In genomic region chr11:95084509-95084908, GRCh38 we compare ENCODE assay signal across 11 cellular contexts. TPM values are rescaled to one million over a fixed set of nuclear protein-coding genes. Genes with fewer than 3 reads are reported as not detected.
DNase-seq lines count a peak whose midpoint lies in the region; ATAC-seq and TF ChIP-seq lines count a peak whose summit lies in the region.
"Had no signal": no experiment of that assay in that cellular context is flagged by ENCODE, and none has a peak within 500 bp of the region (broad histone marks: within the 10 kb centered on the region; RNA-seq: fewer than 3 reads in every experiment).

No MANE protein-coding gene starts in this region.

- peak overlapping the region; percentile 87 for H3K27ac Mint-ChIP-seq in activated naive CD8-positive, alpha-beta T cell

- H3K4me1 ChIP-seq in vagina, result peaks cover 9% of the 10 kb centered on the region

- TF ChIP-seq POLR2A in vagina (IDR thresholded peaks at IDR 0.05), result no peak

- DNase-seq in stimulated activated CD4-positive, alpha-beta T cell treated with anti-CD3 and anti-CD28 coated beads, Interleukin-4, amount 100 ng/mL, for 1 hour, result peak; percentile 48
- no peak for DNase-seq in vagina (ENCODE audit: extremely low spot score in 2 of 2)
- DNase-seq in Right ventricle myocardium superior, result no peak
- DNase-seq in GOT3 (lab: John Stamatoyannopoulos, UW), result no peak

- H3K27me3 Mint-ChIP-seq in activated naive CD8-positive, alpha-beta T cell, result no peaks in the 10 kb centered on the region
- H3K27me3 Mint-ChIP-seq: naive thymus-derived CD4-positive, alpha-beta T cell had no signal

- H3K36me3 ChIP-seq in vagina, result no peaks in the 10 kb centered on the region

- no peaks in the 10 kb centered on the region for H3K9me3 ChIP-seq in vagina

- intact Hi-C loops in vagina (cut with DNase I) (no loop called here), Right ventricle myocardium superior (cut with DNase I) (no loop called here)

- no peak overlapping the region for H3K27ac ChIP-seq in vagina

- no peak overlapping the region for H3K4me3 ChIP-seq in vagina

- ATAC-seq in GM19395 (IDR thresholded peaks at IDR 0.05; ENCODE audit: unreplicated experiment) (peak; percentile 27), HG03196 (IDR thresholded peaks at IDR 0.05; ENCODE audit: unreplicated experiment) (peak; percentile 43), GM21526 (IDR thresholded peaks at IDR 0.05; ENCODE audit: low FRiP score, unreplicated experiment) (no peak), Right ventricle myocardium superior (ENCODE audit: poor library complexity) (no peak)
- ATAC-seq: naive thymus-derived CD4-positive, alpha-beta T cell had no signal

- no peak for TF ChIP-seq CTCF in vagina (IDR thresholded peaks at IDR 0.05)

- H3K4me3 Mint-ChIP-seq in activated naive CD8-positive, alpha-beta T cell, result no peak overlapping the region

- no peaks in the 10 kb centered on the region for H3K36me3 Mint-ChIP-seq in activated naive CD8-positive, alpha-beta T cell

- H3K4me1 Mint-ChIP-seq in activated naive CD8-positive, alpha-beta T cell (ENCODE audit: low read depth), result peaks cover 28% of the 10 kb centered on the region

- no peaks in the 10 kb centered on the region for H3K9me3 Mint-ChIP-seq in activated naive CD8-positive, alpha-beta T cell (ENCODE audit: low read depth)

- no peaks in the 10 kb centered on the region for H3K27me3 ChIP-seq in vagina

RNA-seq across cellular contexts. Expression of gene ENDOD1, which starts 5.1 kb away (rescaled TPM):
- total RNA-seq in vagina (47.9 TPM), Right ventricle myocardium superior (10.4 TPM)

RNA-seq across cellular contexts. Expression of gene SRSF8, which starts 17.8 kb away (rescaled TPM):
- total RNA-seq in vagina (35.1 TPM), Right ventricle myocardium superior (18.2 TPM)

RNA-seq across cellular contexts. Expression of gene KDM4F, which starts 35.3 kb away (rescaled TPM):
- total RNA-seq in vagina (not detected), Right ventricle myocardium superior (not detected)
- total RNA-seq: M059J; naive thymus-derived CD4-positive, alpha-beta T cell; subcutaneous adipose tissue had no signal

RNA-seq across cellular contexts. Expression of gene KDM4E, which starts 59.5 kb away (rescaled TPM):
- total RNA-seq in vagina (not detected), Right ventricle myocardium superior (not detected)
- total RNA-seq: M059J; naive thymus-derived CD4-positive, alpha-beta T cell; subcutaneous adipose tissue had no signal

Comparison
In these comparisons a context has a peak if more than half of its experiments do, and no peak if none do; other contexts are left out.
1. ATAC-seq: peak in GM19395 (single experiment) and HG03196 (single experiment); none in GM21526 (single experiment) and Right ventricle myocardium superior (single experiment).